ENCODE assay signal across 21 cellular contexts in the genomic region with DNA sequence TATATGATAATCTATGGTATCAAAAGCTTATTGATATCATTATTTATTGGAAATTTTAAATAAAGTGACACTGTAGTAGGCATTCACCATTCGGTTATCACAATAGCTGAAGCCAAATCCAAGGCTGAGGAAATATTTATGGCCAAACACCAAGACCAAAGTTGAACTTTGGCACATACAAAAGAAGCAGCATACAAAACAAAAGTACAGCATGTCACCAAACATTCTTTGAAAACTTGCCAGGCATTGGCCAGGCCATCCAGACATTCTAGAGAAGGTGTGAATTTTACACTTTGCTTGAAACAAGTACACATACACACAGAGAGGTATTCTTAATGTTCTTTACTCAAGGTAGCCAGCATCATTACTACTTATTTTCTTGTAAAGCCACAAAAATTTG.
DNase-seq lines count a peak whose midpoint lies in the region; ATAC-seq, FAIRE-seq and TF ChIP-seq lines count a peak whose summit lies in the region.
"Had no signal": no experiment of that assay in that cellular context is flagged by ENCODE, and none has a peak within 500 bp of the region (broad histone marks: within the 10 kb centered on the region; RNA-seq: fewer than 3 reads in every experiment).

No MANE protein-coding gene starts in this region.

- peaks cover 21% of the 10 kb centered on the region for H3K9me3 Mint-ChIP-seq in osteocyte (ENCODE audit: unreplicated experiment)

- H3K4me2 ChIP-seq in endothelial cell of umbilical vein (ENCODE audit: insufficient read depth, low read length) (no peak overlapping the region), hepatocyte (no peak overlapping the region)

- H3K27me3 ChIP-seq in right cardiac atrium (ENCODE audit: control insufficient read depth, insufficient read depth) (no peaks in the 10 kb centered on the region), heart left ventricle (no peaks in the 10 kb centered on the region), endothelial cell of umbilical vein (ENCODE audit: control insufficient read depth in 2 of 2, insufficient read depth in 2 of 2, low read length in 2 of 2) (peaks cover 0 to 1% of the 10 kb centered on the region in 2 experiments), hepatocyte (no peaks in the 10 kb centered on the region), thyroid gland (no peaks in the 10 kb centered on the region)

- intact Hi-C loops in right cardiac atrium (cut with DNase I) (no loop called here), heart left ventricle (cut with DNase I) (no loop called here), endothelial cell of umbilical vein (cut with micrococcal nuclease) (no loop called here), thyroid gland (cut with DNase I) (no loop called here)

- dilution Hi-C loops in endothelial cell of umbilical vein (cut with MboI; ENCODE audit: extremely low pct_ligation_motif_present, low sequenced_read_pairs), result no loop called here

- H2AFZ ChIP-seq in endothelial cell of umbilical vein (ENCODE audit: low read depth, low read length), result no peak overlapping the region
- no peak overlapping the region for H2AFZ ChIP-seq in hepatocyte
- H2AFZ ChIP-seq: GM23248 had no signal

- no peaks in the 10 kb centered on the region for H3K27me3 Mint-ChIP-seq in osteocyte (ENCODE audit: unreplicated experiment)
- H3K27me3 Mint-ChIP-seq: CD4-positive, alpha-beta memory T cell had no signal

- ATAC-seq in right cardiac atrium (peak in 1 of 2 donors; percentile 75), heart left ventricle (no peak)
- ATAC-seq: GM12878 had no signal

- CTCF ChIA-PET in endothelial cell of umbilical vein (lab: Charles Lee), result no interaction called here

- H3K9me3 ChIP-seq in right cardiac atrium (ENCODE audit: control insufficient read depth, low read length) (no peaks in the 10 kb centered on the region), heart left ventricle (peaks cover 0 to 36% (median 8%) of the 10 kb centered on the region in 12 donors), endothelial cell of umbilical vein (replicated peaks; ENCODE audit: control insufficient read depth, insufficient read depth, low read length) (no peaks in the 10 kb centered on the region), hepatocyte (ENCODE audit: low read depth) (no peaks in the 10 kb centered on the region), thyroid gland (no peaks in the 10 kb centered on the region)
- H3K9me3 ChIP-seq: Caco-2 had no signal

- no peaks in the 10 kb centered on the region for H3K79me2 ChIP-seq in endothelial cell of umbilical vein (ENCODE audit: control insufficient read depth, insufficient read depth, low read length)
- no peaks in the 10 kb centered on the region for H3K79me2 ChIP-seq in hepatocyte

- FAIRE-seq in endothelial cell of umbilical vein (lab: Jason Lieb, UNC), result no peak
- FAIRE-seq: GM12878, GM19239, H1 had no signal

- H3K4me1 Mint-ChIP-seq in osteocyte (ENCODE audit: unreplicated experiment), result peaks cover 26% of the 10 kb centered on the region
- H3K4me1 Mint-ChIP-seq: CD4-positive, alpha-beta memory T cell had no signal

- H4K20me1 ChIP-seq in endothelial cell of umbilical vein (replicated peaks; ENCODE audit: control insufficient read depth, extremely low read depth, insufficient read depth, low read length) (no peaks in the 10 kb centered on the region), hepatocyte (ENCODE audit: insufficient read depth, poor library complexity, severe bottlenecking) (no peaks in the 10 kb centered on the region)

- peaks cover 20% of the 10 kb centered on the region for H3K36me3 Mint-ChIP-seq in osteocyte (ENCODE audit: unreplicated experiment)
- H3K36me3 Mint-ChIP-seq: CD4-positive, alpha-beta memory T cell had no signal

- H3K9ac ChIP-seq in endothelial cell of umbilical vein (replicated peaks; ENCODE audit: extremely low read depth, insufficient read depth, low read length), result no peak overlapping the region
- H3K9ac ChIP-seq: GM23248 had no signal

- no peak overlapping the region for H3K27ac ChIP-seq in right cardiac atrium (ENCODE audit: low read length)
- H3K27ac ChIP-seq in heart left ventricle, result no peak overlapping the region
- no peak overlapping the region for H3K27ac ChIP-seq in endothelial cell of umbilical vein (ENCODE audit: insufficient read depth, low read depth, low read length)
- H3K27ac ChIP-seq in hepatocyte, result no peak overlapping the region
- no peak overlapping the region for H3K27ac ChIP-seq in thyroid gland
- H3K27ac ChIP-seq: GM23248 had no signal

- H3K4me1 ChIP-seq in right cardiac atrium (ENCODE audit: control insufficient read depth, insufficient read depth, low read length) (peaks cover 2% of the 10 kb centered on the region), heart left ventricle (peaks cover 0 to 8% (median 0%) of the 10 kb centered on the region in 12 donors), endothelial cell of umbilical vein (ENCODE audit: control insufficient read depth, extremely low read depth, insufficient read depth, low read length) (no peaks in the 10 kb centered on the region), hepatocyte (ENCODE audit: insufficient read depth) (no peaks in the 10 kb centered on the region), thyroid gland (no peaks in the 10 kb centered on the region)
- H3K4me1 ChIP-seq: Caco-2 had no signal

- TF ChIP-seq CTCF in heart left ventricle (IDR thresholded peaks at IDR 0.05), result no peak
- no peak for TF ChIP-seq CTCF in endothelial cell of umbilical vein (IDR thresholded peaks at IDR 0.05; ENCODE audit: extremely low read depth in 1 of 2, insufficient read depth in 1 of 2, low read depth in 1 of 2, low read length in 2 of 2)
- no peak for TF ChIP-seq CTCF in osteocyte (IDR thresholded peaks at IDR 0.05)
- no peak for TF ChIP-seq CTCF in hepatocyte (IDR thresholded peaks at IDR 0.05; ENCODE audit: poor library complexity)
- TF ChIP-seq CTCF in thyroid gland (IDR thresholded peaks at IDR 0.05), result no peak

- TF ChIP-seq POLR2A in heart left ventricle (IDR thresholded peaks at IDR 0.05) (no peak), endothelial cell of umbilical vein (IDR thresholded peaks at IDR 0.05; ENCODE audit: low read depth, low read length) (no peak), thyroid gland (IDR thresholded peaks at IDR 0.05) (no peak)

- H3K9me2 ChIP-seq in hepatocyte (replicated peaks; ENCODE audit: insufficient read depth), result no peaks in the 10 kb centered on the region

- no TSS peak for BruUV-seq in endothelial cell of umbilical vein (replicated peaks; lab: Mats Ljungman, UMichigan)

- H3K4me3 Mint-ChIP-seq in osteocyte (ENCODE audit: unreplicated experiment), result no peak overlapping the region
- H3K4me3 Mint-ChIP-seq: CD4-positive, alpha-beta memory T cell had no signal

- H3K36me3 ChIP-seq in heart left ventricle, result no peaks in the 10 kb centered on the region
- no peaks in the 10 kb centered on the region for H3K36me3 ChIP-seq in endothelial cell of umbilical vein (ENCODE audit: control insufficient read depth in 2 of 2, extremely low read depth in 1 of 2, insufficient read depth in 2 of 2, low read length in 2 of 2)
- H3K36me3 ChIP-seq in hepatocyte (replicated peaks; ENCODE audit: insufficient read depth, low read depth), result no peaks in the 10 kb centered on the region
- H3K36me3 ChIP-seq in thyroid gland, result no peaks in the 10 kb centered on the region

- H3K4me3 ChIP-seq in right cardiac atrium (ENCODE audit: low read length), result no peak overlapping the region
- H3K4me3 ChIP-seq in heart left ventricle, result no peak overlapping the region
- H3K4me3 ChIP-seq in endothelial cell of umbilical vein (replicated peaks in 1 of 3; ENCODE audit: insufficient read depth in 1 of 3, low read depth in 1 of 3, low read length in 3 of 3), result no peak overlapping the region
- H3K4me3 ChIP-seq in hepatocyte, result no peak overlapping the region
- no peak overlapping the region for H3K4me3 ChIP-seq in thyroid gland (replicated peaks in 1 of 3)
- H3K4me3 ChIP-seq: GM12878, GM23248 had no signal

- WGBS in right cardiac atrium, result 24% methylated on average over 1 of the region's 1 CpG
- 33 to 78% (median 43%) methylated on average over 1 of the region's 1 CpG for WGBS in heart left ventricle, 4 donors
- 95% methylated on average over 1 of the region's 1 CpG for WGBS in hepatocyte (ENCODE audit: low lambda C conversion rate, missing lambda C conversion rate)
- WGBS in thyroid gland, 2 donors, result 63 to 80% methylated on average over 1 of the region's 1 CpG

- H3K27ac Mint-ChIP-seq in osteocyte (ENCODE audit: unreplicated experiment), result peak overlapping the region; percentile 84
- H3K27ac Mint-ChIP-seq: CD4-positive, alpha-beta memory T cell had no signal

- POLR2A ChIA-PET in endothelial cell of umbilical vein (lab: Charles Lee), result no interaction called here

- DNase-seq in right cardiac atrium (peak in 2 of 3 donors; percentile 31 to 60), heart left ventricle (no peak), astrocyte of the hippocampus (ENCODE audit: low read depth, low spot score) (peak; percentile 23), endothelial cell of umbilical vein (ENCODE audit: low read depth, low spot score) (peak; percentile 10), osteocyte (ENCODE audit: extremely low spot score, unreplicated experiment) (no peak), hepatocyte (ENCODE audit: low spot score) (no peak), thyroid gland (no peak)
- DNase-seq in activated CD8-positive, alpha-beta memory T cell treated with anti-CD3 and anti-CD28 coated beads, Interleukin-2, amount 50 U/mL, for 4 hours, result no peak
- DNase-seq: C1 segment of cervical spinal cord; Caco-2; CD4-positive, alpha-beta memory T cell; DMS153; DMS79; EL; GDM1; GM23248; H7; HCEC 1CT had no signal

- H3K9me1 ChIP-seq in endothelial cell of umbilical vein (replicated peaks; ENCODE audit: control insufficient read depth, extremely low read depth, insufficient read depth, low read length), result no peaks in the 10 kb centered on the region

TF ChIP-seq in endothelial cell of umbilical vein, 7 proteins besides CTCF, POLR2A, EP300 and RAD21:
- TF ChIP-seq GATA2 (IDR thresholded peaks at IDR 0.05; ENCODE audit: insufficient read depth, insufficient read length, low read depth, low read length), result no peak
- TF ChIP-seq MYC (IDR thresholded peaks at IDR 0.05; ENCODE audit: low read depth, low read length), result no peak
- TF ChIP-seq JUN (IDR thresholded peaks at IDR 0.05; ENCODE audit: borderline replicate concordance, insufficient read depth, insufficient read length, low read depth), result no peak
- no peak for TF ChIP-seq EZH2 (IDR thresholded peaks at IDR 0.05; ENCODE audit: borderline replicate concordance, low read depth, low read length, severe bottlenecking)
- no peak for TF ChIP-seq FOS (IDR thresholded peaks at IDR 0.05; ENCODE audit: borderline replicate concordance, insufficient read depth, low read length)
- TF ChIP-seq, protein P1, sequence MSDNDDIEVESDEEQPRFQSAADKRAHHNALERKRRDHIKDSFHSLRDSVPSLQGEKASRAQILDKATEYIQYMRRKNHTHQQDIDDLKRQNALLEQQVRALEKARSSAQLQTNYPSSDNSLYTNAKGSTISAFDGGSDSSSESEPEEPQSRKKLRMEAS (IDR thresholded peaks at IDR 0.05; ENCODE audit: insufficient read depth, insufficient read length), result no peak
- TF ChIP-seq POLR2AphosphoS5 (IDR thresholded peaks at IDR 0.05; ENCODE audit: insufficient read depth, low read depth, low read length), result no peak

Comparison
In these comparisons a context has a peak if more than half of its experiments do, and no peak if none do; other contexts are left out.
1. DNase-seq: peak in right cardiac atrium (2 of 3), astrocyte of the hippocampus (single experiment) and endothelial cell of umbilical vein (single experiment); none in heart left ventricle (0 of 5), osteocyte (single experiment), activated CD8-positive, alpha-beta memory T cell treated with anti-CD3 and anti-CD28 coated beads, Interleukin-2, amount 50 U/mL, for 4 hours (single experiment), hepatocyte (single experiment) and thyroid gland (0 of 2).